8 cellular contexts compared by ENCODE assay signal in the genomic region with DNA sequence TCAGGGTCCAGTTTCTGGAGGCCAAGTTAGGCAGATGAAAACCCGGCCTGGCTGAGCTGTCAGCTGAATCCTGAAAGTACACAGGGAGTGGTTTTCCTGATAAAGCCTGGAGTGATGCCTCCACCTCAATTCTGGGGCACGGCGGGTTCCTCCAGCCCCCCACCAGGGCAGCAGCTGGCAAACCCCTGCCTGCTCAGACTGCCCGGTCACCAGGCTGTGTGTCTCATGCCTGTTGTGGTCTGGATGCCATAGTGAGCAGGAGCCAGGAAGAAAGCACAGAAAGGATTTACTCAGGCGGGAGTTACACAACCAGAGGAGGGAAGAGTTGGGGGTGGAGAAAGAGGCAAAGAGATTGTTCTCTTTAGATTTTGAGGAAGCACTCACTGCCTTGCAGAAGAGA.
DNase-seq lines count a peak whose midpoint lies in the region; ATAC-seq and TF ChIP-seq lines count a peak whose summit lies in the region.

No MANE protein-coding gene starts in this region.

- H3K4me2 ChIP-seq in osteoblast (ENCODE audit: insufficient read depth, low read length): peak overlapping the region; percentile 53

- H3K4me3 ChIP-seq in AG09309 (ENCODE audit: control insufficient read depth, low read depth, low read length): no peak overlapping the region
- H3K4me3 ChIP-seq in fibroblast of mammary gland (ENCODE audit: control insufficient read depth, low read depth, low read length): no peak overlapping the region
- peak overlapping the region; percentile 26 for H3K4me3 ChIP-seq in osteoblast (ENCODE audit: insufficient read depth, low read length)

- H3K9me3 ChIP-seq in osteoblast (ENCODE audit: low read depth, low read length): no peaks in the 10 kb centered on the region

- peaks cover 30% of the 10 kb centered on the region for H3K4me1 ChIP-seq in osteoblast (ENCODE audit: insufficient read depth, low read length)

- peak; percentile 64 for DNase-seq in AG09309 (ENCODE audit: low read depth)
- DNase-seq in NOMO-1 treated with dmso at 0.1 percent for 144 hours (lab: John Stamatoyannopoulos, UW; ENCODE audit: unreplicated experiment): peak; percentile 66
- peak; percentile 74 for DNase-seq in fibroblast of mammary gland (ENCODE audit: low read depth)
- DNase-seq in osteoblast (ENCODE audit: insufficient read length, low spot score, missing footprints): peak; percentile 93
- no peak for DNase-seq in stimulated activated CD4-positive, alpha-beta T cell treated with anti-CD3 and anti-CD28 coated beads, Interleukin-15, amount 100 ng/mL, for 24 hours
- no peak for DNase-seq in NCI-H446 (lab: John Stamatoyannopoulos, UW)
- DNase-seq in NCI-H187 treated with DMSO at 0.1 percent for 48 hours (lab: John Stamatoyannopoulos, UW): no peak

- peaks cover 43% of the 10 kb centered on the region for H3K79me2 ChIP-seq in osteoblast (ENCODE audit: insufficient read depth, low read length)

- no peak for ATAC-seq in HG02970 (IDR thresholded peaks at IDR 0.05; ENCODE audit: low FRiP score, unreplicated experiment)

- no peak overlapping the region for H2AFZ ChIP-seq in osteoblast (ENCODE audit: low read length)

- H3K27ac ChIP-seq in osteoblast (ENCODE audit: low read depth, low read length): peak overlapping the region; percentile 68

- H3K27me3 ChIP-seq in osteoblast (ENCODE audit: insufficient read depth, low read length): no peaks in the 10 kb centered on the region

- H4K20me1 ChIP-seq in osteoblast (ENCODE audit: insufficient read depth, low read length): peaks cover 3% of the 10 kb centered on the region

- no peak for TF ChIP-seq CTCF in AG09309 (IDR thresholded peaks at IDR 0.05; ENCODE audit: control insufficient read depth, insufficient read depth, low read depth, low read length, missing control alignments)
- no peak for TF ChIP-seq CTCF in fibroblast of mammary gland (conservative IDR thresholded peaks at IDR 0.05; ENCODE audit: control insufficient read depth, insufficient read depth, low read depth, low read length)
- TF ChIP-seq CTCF in osteoblast (IDR thresholded peaks at IDR 0.05; ENCODE audit: extremely low read depth, low read depth, low read length): no peak

- H3K36me3 ChIP-seq in osteoblast (ENCODE audit: insufficient read depth, low read length): peaks cover 46% of the 10 kb centered on the region

Comparison
In these comparisons a context has a peak if more than half of its experiments do, and no peak if none do; other contexts are left out.
1. DNase-seq: peak in AG09309 (single experiment), NOMO-1 treated with dmso at 0.1 percent for 144 hours (single experiment), fibroblast of mammary gland (single experiment) and osteoblast (single experiment); none in stimulated activated CD4-positive, alpha-beta T cell treated with anti-CD3 and anti-CD28 coated beads, Interleukin-15, amount 100 ng/mL, for 24 hours (single experiment), NCI-H446 (0 of 2) and NCI-H187 treated with DMSO at 0.1 percent for 48 hours (single experiment).